In the genomic region with DNA sequence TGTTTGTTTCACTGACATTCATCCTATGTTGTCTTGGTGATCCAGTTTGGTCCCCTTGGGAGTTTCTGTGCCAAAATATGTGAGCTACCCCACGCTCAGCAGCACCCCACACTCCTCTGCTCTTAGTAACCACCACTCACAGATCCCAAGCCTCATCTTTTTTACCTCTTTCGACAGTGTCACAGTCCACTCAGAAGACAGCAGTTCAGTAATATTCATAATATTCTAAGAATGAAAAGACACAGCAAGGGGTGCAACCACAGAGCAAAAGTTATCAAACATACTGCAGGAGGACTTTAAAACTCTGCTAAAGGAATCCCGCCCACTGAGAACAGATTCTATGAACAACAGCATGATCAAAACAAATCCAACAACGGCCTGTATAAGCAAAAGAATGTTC, we compare ENCODE assay signal across 18 cellular contexts.
"Had no signal": no experiment of that assay in that cellular context is flagged by ENCODE, and none has a peak within 500 bp of the region (broad histone marks: within the 10 kb centered on the region; RNA-seq: fewer than 3 reads in every experiment).

No MANE protein-coding gene starts in this region.

- H3K4me3 Mint-ChIP-seq: activated naive CD4-positive, alpha-beta T cell treated with anti-CD3 and anti-CD28 coated beads, Interleukin-2, amount 50 U/mL, for 24 hours; central memory CD8-positive, alpha-beta T cell; memory B cell; naive B cell; T-helper 1 cell treated with Interleukin-12 subunit alpha and Interleukin-12 subunit beta and Interleukin-4 antibody, amounts not matched to agents 30 μg/mL and 1 μg/mL, for 36 hours had no signal

- H3K9me3 Mint-ChIP-seq: activated naive CD4-positive, alpha-beta T cell treated with anti-CD3 and anti-CD28 coated beads, Interleukin-2, amount 50 U/mL, for 24 hours; central memory CD8-positive, alpha-beta T cell; memory B cell; naive B cell; T-helper 1 cell treated with Interleukin-12 subunit alpha and Interleukin-12 subunit beta and Interleukin-4 antibody, amounts not matched to agents 30 μg/mL and 1 μg/mL, for 36 hours had no signal

- H3K4me1 ChIP-seq: parathyroid adenoma had no signal

- H3K27me3 Mint-ChIP-seq: activated naive CD4-positive, alpha-beta T cell treated with anti-CD3 and anti-CD28 coated beads, Interleukin-2, amount 50 U/mL, for 24 hours; central memory CD8-positive, alpha-beta T cell; memory B cell; naive B cell had no signal

- H3K9me3 ChIP-seq: esophagus squamous epithelium, mucosa of descending colon, tibial artery had no signal

- DNase-seq: activated CD4-positive, CD25-positive, alpha-beta regulatory T cell treated with anti-CD3 and anti-CD28 coated beads, Interleukin-2, amount 50 U/mL, for 72 hours; activated CD8-positive, alpha-beta memory T cell treated with anti-CD3 and anti-CD28 coated beads for 24 hours; activated CD8-positive, alpha-beta memory T cell treated with anti-CD3 and anti-CD28 coated beads, Interleukin-2, amount 50 U/mL, for 48 hours; activated effector memory CD4-positive, alpha-beta T cell treated with Interleukin-2 at 50 U/mL for 16 hours; activated T-cell treated with anti-CD3 and anti-CD28 coated beads, Interleukin-2, amount 50 U/mL, for 48 hours; effector CD8-positive, alpha-beta T cell; esophagus squamous epithelium; mucosa of descending colon; naive B cell; stimulated activated CD8-positive, alpha-beta memory T cell treated with anti-CD3 and anti-CD28 coated beads, Interleukin-4, amount 100 ng/mL, for 48 hours; stimulated activated naive CD4-positive, alpha-beta T cell treated with Interleukin-2 at 50 U/mL for 16 hours; substantia nigra; tibial artery had no signal

- H3K4me1 Mint-ChIP-seq: activated naive CD4-positive, alpha-beta T cell treated with anti-CD3 and anti-CD28 coated beads, Interleukin-2, amount 50 U/mL, for 24 hours had no signal

- H3K27ac ChIP-seq: esophagus squamous epithelium, parathyroid adenoma, tibial artery had no signal

- H2AFZ ChIP-seq: parathyroid adenoma had no signal

- H3K4me3 ChIP-seq: esophagus squamous epithelium, mucosa of descending colon, tibial artery had no signal

- H3K27ac Mint-ChIP-seq: activated naive CD4-positive, alpha-beta T cell treated with anti-CD3 and anti-CD28 coated beads, Interleukin-2, amount 50 U/mL, for 24 hours; memory B cell; T-helper 1 cell treated with Interleukin-12 subunit alpha and Interleukin-12 subunit beta and Interleukin-4 antibody, amounts not matched to agents 30 μg/mL and 1 μg/mL, for 36 hours had no signal

- H3K9ac ChIP-seq: parathyroid adenoma had no signal

- H3K27me3 ChIP-seq: esophagus squamous epithelium, tibial artery had no signal

- ATAC-seq: mucosa of descending colon had no signal
